Comparison of ENCODE assay signal across 8 cellular contexts in the genomic region with DNA sequence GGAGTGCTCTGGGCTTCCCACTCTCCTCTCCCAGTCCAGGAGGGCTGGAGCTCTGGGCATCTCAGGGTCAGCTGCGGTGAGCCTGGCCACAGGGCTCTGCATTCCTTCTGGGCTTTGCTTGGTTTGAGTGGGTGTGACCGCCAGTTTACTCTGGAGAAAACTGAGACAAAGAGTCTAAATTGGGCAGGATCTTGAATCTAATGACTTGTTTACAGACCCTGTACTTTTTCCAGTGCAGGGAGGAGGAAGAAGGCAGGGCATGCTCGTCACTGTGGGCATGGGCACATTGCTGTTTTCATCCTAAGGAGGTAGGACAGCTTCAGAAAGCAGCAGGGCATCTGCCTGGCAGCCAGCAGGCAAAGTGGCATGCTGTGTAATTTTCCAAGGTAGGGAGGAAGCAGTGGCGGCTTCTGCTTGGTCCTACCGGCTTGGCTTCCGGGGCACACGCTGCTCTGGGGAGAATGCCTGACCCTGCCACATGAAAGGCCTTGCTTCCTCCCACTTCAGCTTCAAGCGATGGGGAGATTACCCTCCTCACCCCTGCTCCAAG. TPM values are rescaled to one million over a fixed set of nuclear protein-coding genes. Genes with fewer than 3 reads are reported as not detected.
DNase-seq lines count a peak whose midpoint lies in the region; ATAC-seq and TF ChIP-seq lines count a peak whose summit lies in the region.

No MANE protein-coding gene starts in this region.

- WGBS in mesenchymal stem cell = 54% methylated on average over 7 of the region's 8 CpGs

- peak; percentile 35 for ATAC-seq in HG03460 (IDR thresholded peaks at IDR 0.05; ENCODE audit: unreplicated experiment)

- peak overlapping the region; percentile 60 for H3K4me3 Mint-ChIP-seq in activated naive CD8-positive, alpha-beta T cell treated with anti-CD3 and anti-CD28 coated beads for 36 hours

- DNase-seq in COR-L47 (lab: John Stamatoyannopoulos, UW) = peak; percentile 36
- DNase-seq in activated naive CD8-positive, alpha-beta T cell treated with anti-CD3 and anti-CD28 coated beads for 36 hours = peak; percentile 63
- peak; percentile 85 for DNase-seq in mesenchymal stem cell
- no peak for DNase-seq in vagina (ENCODE audit: extremely low spot score in 2 of 2)
- no peak for DNase-seq in NCI-H1048 (lab: John Stamatoyannopoulos, UW)
- DNase-seq in middle frontal gyrus (ENCODE audit: extremely low spot score, low spot score) = no peak
- DNase-seq in SIG-M5 (lab: John Stamatoyannopoulos, UW) = no peak

- no peaks in the 10 kb centered on the region for H3K27me3 Mint-ChIP-seq in activated naive CD8-positive, alpha-beta T cell treated with anti-CD3 and anti-CD28 coated beads for 36 hours

- peak overlapping the region; percentile 17 to 56 for H3K4ac ChIP-seq in mesenchymal stem cell (ENCODE audit: low read depth in 1 of 2, low read length in 2 of 2)

- H3K79me1 ChIP-seq in mesenchymal stem cell (replicated peaks; ENCODE audit: low read length, poor library complexity, severe bottlenecking) = peaks cover 1% of the 10 kb centered on the region

- no peak overlapping the region for H3K9ac ChIP-seq in mesenchymal stem cell (ENCODE audit: low read length)

- H2BK120ac ChIP-seq in mesenchymal stem cell (ENCODE audit: low read depth, low read length) = peak overlapping the region; percentile 24

- peak overlapping the region; percentile 74 to 86 for H3K18ac ChIP-seq in mesenchymal stem cell (ENCODE audit: low read depth in 1 of 2, low read length in 2 of 2)

- H3K9me3 ChIP-seq in mesenchymal stem cell (ENCODE audit: control insufficient read depth, low read length) (no peaks in the 10 kb centered on the region), vagina (no peaks in the 10 kb centered on the region)

- H4K8ac ChIP-seq in mesenchymal stem cell (ENCODE audit: low read length) = peak overlapping the region; percentile 49

- H3K4me1 Mint-ChIP-seq in activated naive CD8-positive, alpha-beta T cell treated with anti-CD3 and anti-CD28 coated beads for 36 hours = peaks cover 87% of the 10 kb centered on the region

- intact Hi-C loops in vagina (cut with DNase I) = no loop called here

- no peak overlapping the region for H2BK5ac ChIP-seq in mesenchymal stem cell (ENCODE audit: low read depth, low read length, poor library complexity, severe bottlenecking)

- peak overlapping the region; percentile 71 to 92 for H2BK12ac ChIP-seq in mesenchymal stem cell (ENCODE audit: low read length in 2 of 2)

- H3K23ac ChIP-seq in mesenchymal stem cell (ENCODE audit: low read length in 2 of 2) = peak overlapping the region in 1 of 2 experiments; percentile 23

- H3K4me2 ChIP-seq in mesenchymal stem cell (ENCODE audit: low read length, poor library complexity, severe bottlenecking) = no peak overlapping the region

- H3K9me3 Mint-ChIP-seq in activated naive CD8-positive, alpha-beta T cell treated with anti-CD3 and anti-CD28 coated beads for 36 hours = peaks cover 9% of the 10 kb centered on the region

- TF ChIP-seq POLR2A in vagina (IDR thresholded peaks at IDR 0.05) = no peak

- no peak overlapping the region for H3K4me3 ChIP-seq in mesenchymal stem cell (ENCODE audit: insufficient read depth in 1 of 2, low read depth in 1 of 2, low read length in 2 of 2)
- H3K4me3 ChIP-seq in vagina = no peak overlapping the region

- H3K4me1 ChIP-seq in mesenchymal stem cell (ENCODE audit: control insufficient read depth, insufficient read depth, low read depth, low read length) (peaks cover 1% of the 10 kb centered on the region), vagina (peaks cover 54% of the 10 kb centered on the region)

- no peak overlapping the region for H3K27ac ChIP-seq in mesenchymal stem cell (ENCODE audit: low read length, poor library complexity, severe bottlenecking)
- H3K27ac ChIP-seq in vagina = peak overlapping the region; percentile 26

- H2BK15ac ChIP-seq in mesenchymal stem cell (ENCODE audit: low read depth, poor library complexity, severe bottlenecking) = no peak overlapping the region

- H2AFZ ChIP-seq in mesenchymal stem cell (ENCODE audit: low read depth, low read length) = no peak overlapping the region

- H3K14ac ChIP-seq in mesenchymal stem cell (ENCODE audit: low read length in 2 of 2) = peak overlapping the region in 1 of 2 experiments; percentile 37

- no peak overlapping the region for H2AK5ac ChIP-seq in mesenchymal stem cell (ENCODE audit: low read length, severe bottlenecking)

- peak overlapping the region; percentile 98 for H3K27ac Mint-ChIP-seq in activated naive CD8-positive, alpha-beta T cell treated with anti-CD3 and anti-CD28 coated beads for 36 hours

- H3K36me3 ChIP-seq in mesenchymal stem cell (ENCODE audit: control insufficient read depth in 1 of 2, insufficient read depth in 2 of 2, low read depth in 1 of 2, low read length in 2 of 2) = no peaks in the 10 kb centered on the region
- H3K36me3 ChIP-seq in vagina = no peaks in the 10 kb centered on the region

- H3K27me3 ChIP-seq in mesenchymal stem cell (ENCODE audit: control insufficient read depth in 1 of 2, insufficient read depth in 1 of 2, low read length in 2 of 2) (no peaks in the 10 kb centered on the region), vagina (no peaks in the 10 kb centered on the region)

- H4K91ac ChIP-seq in mesenchymal stem cell (ENCODE audit: low read length) = peak overlapping the region; percentile 30

- peaks cover 33% of the 10 kb centered on the region for H3K36me3 Mint-ChIP-seq in activated naive CD8-positive, alpha-beta T cell treated with anti-CD3 and anti-CD28 coated beads for 36 hours

- no peak for TF ChIP-seq CTCF in vagina (IDR thresholded peaks at IDR 0.05)

RNA-seq across cellular contexts. Expression of gene FLI1, which starts 22.9 kb away (rescaled TPM):
- total RNA-seq in activated naive CD8-positive, alpha-beta T cell treated with anti-CD3 and anti-CD28 coated beads for 36 hours = 10 to 100 TPM; 37.5 to 38.9 TPM
- polyA plus RNA-seq in mesenchymal stem cell (2013, experiment 1 of 2) = 12.2 TPM
- 12.6 TPM for polyA plus RNA-seq in mesenchymal stem cell (2013, experiment 2 of 2)
- 29.5 TPM for total RNA-seq in vagina

Comparison
In these comparisons a context has a peak if more than half of its experiments do, and no peak if none do; other contexts are left out.
1. DNase-seq: peak in COR-L47 (single experiment), activated naive CD8-positive, alpha-beta T cell treated with anti-CD3 and anti-CD28 coated beads for 36 hours (single experiment) and mesenchymal stem cell (single experiment); none in vagina (0 of 2), NCI-H1048 (single experiment), middle frontal gyrus (single experiment) and SIG-M5 (single experiment).